In genomic region chr12:110600254-110600653, GRCh38 we compare ENCODE assay signal across 8 cellular contexts. TPM values are rescaled to one million over a fixed set of nuclear protein-coding genes. Genes with fewer than 3 reads are reported as not detected.
DNase-seq lines count a peak whose midpoint lies in the region; ATAC-seq, FAIRE-seq and TF ChIP-seq lines count a peak whose summit lies in the region.

No MANE protein-coding gene starts in this region.

- no peaks in the 10 kb centered on the region for H3K27me3 ChIP-seq in bronchial epithelial cell (ENCODE audit: control insufficient read depth, insufficient read depth, low read length)

- DNase-seq in NCI-H446 (lab: John Stamatoyannopoulos, UW) = peak; percentile 14 to 50
- DNase-seq in NCI-H446 treated with DMSO at 0.1 percent for 48 hours (lab: John Stamatoyannopoulos, UW) = no peak
- DNase-seq in NCI-H1930 (lab: John Stamatoyannopoulos, UW) = peak; percentile 3 to 9
- DNase-seq in bronchial epithelial cell (ENCODE audit: low read depth) = peak; percentile 69
- peak; percentile 69 to 73 for DNase-seq in lung microvascular endothelial cell (ENCODE audit: low read depth in 2 of 2)
- no peak for DNase-seq in cortex of kidney (lab: John Stamatoyannopoulos, UW)

- peak; percentile 29 for TF ChIP-seq CTCF in bronchial epithelial cell (IDR thresholded peaks at IDR 0.05; ENCODE audit: insufficient read depth, low read length, severe bottlenecking)

- no peak overlapping the region for H3K4me3 ChIP-seq in bronchial epithelial cell (ENCODE audit: low read depth, low read length)

- ATAC-seq in HG03354 (IDR thresholded peaks at IDR 0.05; ENCODE audit: poor library complexity, severe bottlenecking, unreplicated experiment) (no peak), HG02973 (IDR thresholded peaks at IDR 0.05; ENCODE audit: unreplicated experiment) (no peak)

- H3K36me3 ChIP-seq in bronchial epithelial cell (ENCODE audit: control insufficient read depth, insufficient read depth, low read length) = no peaks in the 10 kb centered on the region

- no peak for FAIRE-seq in bronchial epithelial cell (lab: Jason Lieb, UNC)

RNA-seq across cellular contexts. Expression of gene TCTN1, which starts 13.7 kb away (rescaled TPM):
- total RNA-seq in bronchial epithelial cell (4.5 and 8.1 TPM in 2 replicates), lung microvascular endothelial cell (7.0 and 9.7 TPM in 2 replicates)

RNA-seq across cellular contexts. Expression of gene PPTC7, which starts 17.1 kb away (rescaled TPM):
- total RNA-seq in bronchial epithelial cell (8.7 and 10.8 TPM in 2 replicates), lung microvascular endothelial cell (5.7 and 8.3 TPM in 2 replicates)

Comparison
In these comparisons a context has a peak if more than half of its experiments do, and no peak if none do; other contexts are left out.
1. DNase-seq: peak in NCI-H446 (2 of 2), NCI-H1930 (2 of 2), bronchial epithelial cell (single experiment) and lung microvascular endothelial cell (2 of 2); none in NCI-H446 treated with DMSO at 0.1 percent for 48 hours (single experiment) and cortex of kidney (single experiment).